10 cellular contexts compared by ENCODE assay signal in genomic region chr2:43149482-43150107, GRCh38.
A peak's percentile ranks its signal among the peaks of the same experiment; 100 is the strongest.
DNase-seq lines count a peak whose midpoint lies in the region; ATAC-seq and TF ChIP-seq lines count a peak whose summit lies in the region.
"Had no signal": no experiment of that assay in that cellular context is flagged by ENCODE, and none has a peak within 500 bp of the region (broad histone marks: within the 10 kb centered on the region; RNA-seq: fewer than 3 reads in every experiment).

No MANE protein-coding gene starts in this region.

- peaks cover 70% of the 10 kb centered on the region for H3K4me1 Mint-ChIP-seq in activated naive CD4-positive, alpha-beta T cell treated with anti-CD3 and anti-CD28 coated beads for 36 hours (ENCODE audit: low read depth)

- no peak overlapping the region for H3K27ac ChIP-seq in tibial artery
- no peak overlapping the region for H3K27ac ChIP-seq in prostate gland

- H3K4me3 ChIP-seq in tibial artery (no peak overlapping the region), prostate gland (no peak overlapping the region)

- ATAC-seq in GM18867 (IDR thresholded peaks at IDR 0.05; ENCODE audit: unreplicated experiment) (peak; percentile 70), HG03378 (IDR thresholded peaks at IDR 0.05; ENCODE audit: unreplicated experiment) (peak; percentile 53), HG02623 (IDR thresholded peaks at IDR 0.05; ENCODE audit: unreplicated experiment) (no peak)

- H3K9me3 ChIP-seq in tibial artery (no peaks in the 10 kb centered on the region), prostate gland (no peaks in the 10 kb centered on the region)

- peak overlapping the region; percentile 62 for H3K27ac Mint-ChIP-seq in activated naive CD4-positive, alpha-beta T cell treated with anti-CD3 and anti-CD28 coated beads for 36 hours

- no peak for TF ChIP-seq CTCF in tibial artery (IDR thresholded peaks at IDR 0.05)
- TF ChIP-seq CTCF in prostate gland (IDR thresholded peaks at IDR 0.05), result no peak

- TF ChIP-seq POLR2A in prostate gland (IDR thresholded peaks at IDR 0.05), result no peak

- H3K4me1 ChIP-seq in tibial artery (peaks cover 0 to 4% (median 0%) of the 10 kb centered on the region in 4 donors), prostate gland (replicated peaks) (no peaks in the 10 kb centered on the region)

- no peaks in the 10 kb centered on the region for H3K9me3 Mint-ChIP-seq in activated naive CD4-positive, alpha-beta T cell treated with anti-CD3 and anti-CD28 coated beads for 36 hours

- peak; percentile 90 for DNase-seq in activated naive CD4-positive, alpha-beta T cell treated with anti-CD3 and anti-CD28 coated beads for 36 hours
- DNase-seq in stimulated activated CD4-positive, alpha-beta T cell treated with anti-CD3 and anti-CD28 coated beads, Interleukin-12 subunit alpha, Interleukin-12 subunit beta, amount 100 ng/mL, for 48 hours (ENCODE audit: low read depth in 2 of 3, low spot score in 1 of 3), result peak in 2 of 3 donors; percentile 59 to 65
- no peak for DNase-seq in tibial artery
- no peak for DNase-seq in NCI-H1092 (lab: John Stamatoyannopoulos, UW)
- DNase-seq in prostate gland (ENCODE audit: low spot score), result no peak
- DNase-seq: caudate nucleus, NCI-H187 had no signal

- intact Hi-C loops in activated naive CD4-positive, alpha-beta T cell treated with anti-CD3 and anti-CD28 coated beads for 36 hours (cut with micrococcal nuclease), result loop anchor here (1.0 to 5.0 kb wide), 10 partner anchors 10 to 848 kb away; partner anchors contain the start of genes LRPPRC and ZFP36L2
- intact Hi-C loops in tibial artery (cut with DNase I; ENCODE audit: low total_unique reads), result loop anchor here (5.0 to 10.0 kb wide), 3 partner anchors 37 to 345 kb away; no protein-coding TSS in a partner anchor
- intact Hi-C loops in prostate gland (cut with DNase I), result no loop called here

- 91% methylated on average over 9 of the region's 9 CpGs for WGBS in prostate gland

- H3K4me3 Mint-ChIP-seq in activated naive CD4-positive, alpha-beta T cell treated with anti-CD3 and anti-CD28 coated beads for 36 hours, result peak overlapping the region; percentile 26

- no peaks in the 10 kb centered on the region for H3K27me3 Mint-ChIP-seq in activated naive CD4-positive, alpha-beta T cell treated with anti-CD3 and anti-CD28 coated beads for 36 hours (ENCODE audit: low read depth)

- no peaks in the 10 kb centered on the region for H3K36me3 Mint-ChIP-seq in activated naive CD4-positive, alpha-beta T cell treated with anti-CD3 and anti-CD28 coated beads for 36 hours (ENCODE audit: low read depth)

- no peaks in the 10 kb centered on the region for H3K36me3 ChIP-seq in tibial artery
- H3K36me3 ChIP-seq in prostate gland, result no peaks in the 10 kb centered on the region

- CTCF ChIA-PET in activated naive CD4-positive, alpha-beta T cell treated with anti-CD3 and anti-CD28 coated beads for 36 hours (lab: Charles Lee), result interaction anchor here (0.6 to 3.0 kb wide), 19 partner anchors 10 to 335 kb away, joined by 3 to 21 read pairs (median 4); no protein-coding TSS in a partner anchor

- H3K27me3 ChIP-seq in tibial artery, result no peaks in the 10 kb centered on the region
- no peaks in the 10 kb centered on the region for H3K27me3 ChIP-seq in prostate gland (replicated peaks; ENCODE audit: insufficient read depth)

Comparison
In these comparisons a context has a peak if more than half of its experiments do, and no peak if none do; other contexts are left out.
1. DNase-seq: peak in activated naive CD4-positive, alpha-beta T cell treated with anti-CD3 and anti-CD28 coated beads for 36 hours (single experiment) and stimulated activated CD4-positive, alpha-beta T cell treated with anti-CD3 and anti-CD28 coated beads, Interleukin-12 subunit alpha, Interleukin-12 subunit beta, amount 100 ng/mL, for 48 hours (2 of 3); none in tibial artery (0 of 2), NCI-H1092 (single experiment) and prostate gland (single experiment).